8 cellular contexts compared by ENCODE assay signal in the genomic region with DNA sequence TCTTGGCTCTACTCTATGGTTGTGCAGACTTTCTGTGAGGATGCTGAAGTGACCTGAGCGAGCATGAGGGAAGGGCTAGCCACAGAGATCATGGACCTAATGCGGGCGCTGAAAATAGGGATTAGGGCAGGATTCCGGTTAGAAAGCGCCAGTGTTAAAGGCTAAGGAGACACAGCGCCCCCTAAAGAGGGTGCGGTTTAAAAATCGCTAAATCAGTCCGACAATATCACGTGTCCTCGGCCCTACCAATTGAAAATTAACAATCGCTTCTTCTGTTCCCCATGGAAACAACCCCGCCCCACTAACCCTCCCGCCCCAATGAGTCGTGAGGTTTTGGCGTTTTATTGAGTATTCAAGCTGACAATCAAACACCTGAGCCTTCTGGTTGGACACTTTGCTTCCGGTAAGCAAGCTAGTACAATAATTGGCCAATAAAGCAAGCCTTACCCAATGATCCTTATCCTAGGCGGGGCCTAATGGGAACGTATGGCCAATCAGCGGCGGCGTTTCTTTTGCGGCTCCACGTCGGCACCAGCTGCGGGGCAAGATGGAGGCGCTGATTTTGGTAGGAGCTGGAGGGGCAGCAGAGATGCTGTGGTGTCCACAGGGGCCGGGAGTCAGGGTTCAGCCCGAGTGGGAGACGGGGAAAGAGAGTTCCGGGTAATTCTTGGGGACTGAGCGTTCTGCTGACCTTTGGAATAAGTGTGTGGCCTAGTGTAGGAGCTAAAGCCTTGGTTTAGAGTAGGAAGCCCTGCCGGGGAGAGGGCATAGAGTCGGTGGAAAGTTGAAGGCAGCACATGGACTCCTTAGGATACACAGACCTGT. TPM values are rescaled to one million over a fixed set of nuclear protein-coding genes. Genes with fewer than 3 reads are reported as not detected.
DNase-seq lines count a peak whose midpoint lies in the region; ATAC-seq, FAIRE-seq and TF ChIP-seq lines count a peak whose summit lies in the region.

A gene with protein sequence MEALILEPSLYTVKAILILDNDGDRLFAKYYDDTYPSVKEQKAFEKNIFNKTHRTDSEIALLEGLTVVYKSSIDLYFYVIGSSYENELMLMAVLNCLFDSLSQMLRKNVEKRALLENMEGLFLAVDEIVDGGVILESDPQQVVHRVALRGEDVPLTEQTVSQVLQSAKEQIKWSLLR (plus strand): TSS at position 515 of the 825 bp plus-strand sequence. CDS start 33 bp downstream, at position 548.

- TF ChIP-seq EP300 in A549 (IDR thresholded peaks at IDR 0.05) (no peak), sigmoid colon (IDR thresholded peaks at IDR 0.05) (no peak)

- FAIRE-seq in A549 (lab: Jason Lieb, UNC) = peak; percentile 77
- FAIRE-seq in TTC549 (lab: Jason Lieb, UNC) = peak; percentile 95

- H3K27me3 ChIP-seq in body of pancreas = no peaks in the 10 kb centered on the region
- H3K27me3 ChIP-seq in sigmoid colon = no peaks in the 10 kb centered on the region

- CTCF ChIA-PET in A549 (lab: Yijun Ruan, JAX) = interaction anchor here (0.6 to 10.2 kb wide), 49 partner anchors 10 to 316 kb away, joined by 3 to 100 read pairs (median 5); a partner anchor contains a TSS

- H3K27ac ChIP-seq in A549 (peak within 1 kb of the TSS; percentile 85 to 91), body of pancreas (peak within 1 kb of the TSS; percentile 79 to 94 (median 90)), sigmoid colon (peak within 1 kb of the TSS; percentile 86 to 89 (median 88))

- peak within 1 kb of the TSS; percentile 72 for H3K4me2 ChIP-seq in A549

- H3K9me3 ChIP-seq in A549 = no peaks in the 10 kb centered on the region
- H3K9me3 ChIP-seq in body of pancreas = no peaks in the 10 kb centered on the region
- no peaks in the 10 kb centered on the region for H3K9me3 ChIP-seq in sigmoid colon

- WGBS in A549 (ENCODE audit: missing lambda C conversion rate) = 2% methylated on average over 34 of the region's 34 CpGs
- 1 to 2% methylated on average over 24 to 34 of the region's 34 CpGs for WGBS in body of pancreas, 2 donors
- WGBS in sigmoid colon, 2 donors = 1 to 2% methylated on average over 34 of the region's 34 CpGs

- ATAC-seq in A549 = peak; percentile 97 to 98
- ATAC-seq in HG03066 (IDR thresholded peaks at IDR 0.05; ENCODE audit: low read depth, unreplicated experiment) = peak; percentile 99
- peak; percentile 98 for ATAC-seq in body of pancreas

- DNase-seq in A549 (ENCODE audit: low read depth in 1 of 2, low spot score in 1 of 2) (peak; percentile 98 to 100), NCI-H2107 treated with DMSO at 0.1 percent for 48 hours (lab: John Stamatoyannopoulos, UW; ENCODE audit: unreplicated experiment) (peak; percentile 99), body of pancreas (peak; percentile 94 to 99 (median 96)), iPS DF 4.7 (ENCODE audit: extremely low read depth, low spot score) (peak; percentile 100), sigmoid colon (peak; percentile 98)

- intact Hi-C loops in body of pancreas (cut with DNase I) (no loop called here), sigmoid colon (cut with DNase I) (loop anchor here (2.0 kb wide), 2 partner anchors 34 to 44 kb away; a partner anchor contains a TSS)

- POLR2A ChIA-PET in A549 (lab: Yijun Ruan, JAX) = interaction anchor here (0.6 to 3.2 kb wide), 12 partner anchors 12 to 105 kb away, joined by 3 to 40 read pairs (median 5); a partner anchor contains a TSS

- peak; percentile 96 for TF ChIP-seq CTCF in A549 (IDR thresholded peaks at IDR 0.05)
- peak; percentile 56 to 91 (median 85) for TF ChIP-seq CTCF in body of pancreas (IDR thresholded peaks at IDR 0.05)
- TF ChIP-seq CTCF in sigmoid colon (IDR thresholded peaks at IDR 0.05) = peak; percentile 40 to 68 (median 56)

- H3K4me1 ChIP-seq in A549 (peaks cover 40% of the 10 kb centered on the region), body of pancreas (peaks cover 41% of the 10 kb centered on the region), sigmoid colon (peaks cover 0 to 43% (median 34%) of the 10 kb centered on the region in 4 donors)

- H3K36me3 ChIP-seq in body of pancreas (replicated peaks in 1 of 2; ENCODE audit: insufficient read depth in 1 of 2, low read depth in 2 of 2) = no peaks in the 10 kb centered on the region
- H3K36me3 ChIP-seq in sigmoid colon = peaks cover 0 to 9% (median 0%) of the 10 kb centered on the region in 4 donors

- H3K4me3 ChIP-seq in A549 (peak within 1 kb of the TSS; percentile 74), body of pancreas (peak within 1 kb of the TSS; percentile 69 to 71), sigmoid colon (peak within 1 kb of the TSS; percentile 63 to 83 (median 77))

- peak; percentile 79 to 81 for TF ChIP-seq RAD21 in A549 (conservative IDR thresholded peaks at IDR 0.05 in 1 of 2, IDR thresholded peaks at IDR 0.05 in 1 of 2)

- TF ChIP-seq POLR2A in A549 (IDR thresholded peaks at IDR 0.05; ENCODE audit: low read length) (peak; percentile 87), GM18526 (IDR thresholded peaks at IDR 0.05; ENCODE audit: extremely low read depth, insufficient read length) (peak; percentile 76), body of pancreas (IDR thresholded peaks at IDR 0.05) (peak; percentile 54 to 94 (median 93)), sigmoid colon (IDR thresholded peaks at IDR 0.05) (peak; percentile 60 to 76)

TF ChIP-seq in A549, 52 proteins besides CTCF, POLR2A, EP300 and RAD21 (continues in another document):
- TF ChIP-seq, protein P1, sequence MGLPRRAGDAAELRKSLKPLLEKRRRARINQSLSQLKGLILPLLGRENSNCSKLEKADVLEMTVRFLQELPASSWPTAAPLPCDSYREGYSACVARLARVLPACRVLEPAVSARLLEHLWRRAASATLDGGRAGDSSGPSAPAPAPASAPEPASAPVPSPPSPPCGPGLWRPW (IDR thresholded peaks at IDR 0.05) = no peak
- TF ChIP-seq KDM5A (IDR thresholded peaks at IDR 0.05) (peak; percentile 94), TP53 (CRISPR knock-in tag; IDR thresholded peaks at IDR 0.05) (peak; percentile 84; the same call in 1 of the 2 replicates), KDM1A (IDR thresholded peaks at IDR 0.05; ENCODE audit: low read depth) (no peak), HDAC2 (IDR thresholded peaks at IDR 0.05) (no peak), NR3C1 (IDR thresholded peaks at IDR 0.05) (no peak), RARB (CRISPR knock-in tag; IDR thresholded peaks at IDR 0.05) (no peak), RFX5 (IDR thresholded peaks at IDR 0.05) (peak; percentile 91), RNF2 (IDR thresholded peaks at IDR 0.05; ENCODE audit: borderline replicate concordance, low read depth) (no peak), CEBPB (IDR thresholded peaks at IDR 0.05) (no peak), HOXB5 (CRISPR knock-in tag; IDR thresholded peaks at IDR 0.05) (no peak), MAFK (IDR thresholded peaks at IDR 0.05; ENCODE audit: partially characterized antibody) (peak; percentile 6), PHF8 (IDR thresholded peaks at IDR 0.05; ENCODE audit: borderline replicate concordance, low read depth) (peak; percentile 98)
- TF ChIP-seq, protein P2, sequence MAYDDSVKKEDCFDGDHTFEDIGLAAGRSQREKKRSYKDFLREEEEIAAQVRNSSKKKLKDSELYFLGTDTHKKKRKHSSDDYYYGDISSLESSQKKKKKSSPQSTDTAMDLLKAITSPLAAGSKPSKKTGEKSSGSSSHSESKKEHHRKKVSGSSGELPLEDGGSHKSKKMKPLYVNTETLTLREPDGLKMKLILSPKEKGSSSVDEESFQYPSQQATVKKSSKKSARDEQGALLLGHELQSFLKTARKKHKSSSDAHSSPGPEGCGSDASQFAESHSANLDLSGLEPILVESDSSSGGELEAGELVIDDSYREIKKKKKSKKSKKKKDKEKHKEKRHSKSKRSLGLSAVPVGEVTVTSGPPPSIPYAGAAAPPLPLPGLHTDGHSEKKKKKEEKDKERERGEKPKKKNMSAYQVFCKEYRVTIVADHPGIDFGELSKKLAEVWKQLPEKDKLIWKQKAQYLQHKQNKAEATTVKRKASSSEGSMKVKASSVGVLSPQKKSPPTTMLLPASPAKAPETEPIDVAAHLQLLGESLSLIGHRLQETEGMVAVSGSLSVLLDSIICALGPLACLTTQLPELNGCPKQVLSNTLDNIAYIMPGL (CRISPR knock-in tag; IDR thresholded peaks at IDR 0.05; ENCODE audit: borderline replicate concordance) = peak; percentile 89; the same call in 1 of the 2 replicates
- TF ChIP-seq, protein P3, sequence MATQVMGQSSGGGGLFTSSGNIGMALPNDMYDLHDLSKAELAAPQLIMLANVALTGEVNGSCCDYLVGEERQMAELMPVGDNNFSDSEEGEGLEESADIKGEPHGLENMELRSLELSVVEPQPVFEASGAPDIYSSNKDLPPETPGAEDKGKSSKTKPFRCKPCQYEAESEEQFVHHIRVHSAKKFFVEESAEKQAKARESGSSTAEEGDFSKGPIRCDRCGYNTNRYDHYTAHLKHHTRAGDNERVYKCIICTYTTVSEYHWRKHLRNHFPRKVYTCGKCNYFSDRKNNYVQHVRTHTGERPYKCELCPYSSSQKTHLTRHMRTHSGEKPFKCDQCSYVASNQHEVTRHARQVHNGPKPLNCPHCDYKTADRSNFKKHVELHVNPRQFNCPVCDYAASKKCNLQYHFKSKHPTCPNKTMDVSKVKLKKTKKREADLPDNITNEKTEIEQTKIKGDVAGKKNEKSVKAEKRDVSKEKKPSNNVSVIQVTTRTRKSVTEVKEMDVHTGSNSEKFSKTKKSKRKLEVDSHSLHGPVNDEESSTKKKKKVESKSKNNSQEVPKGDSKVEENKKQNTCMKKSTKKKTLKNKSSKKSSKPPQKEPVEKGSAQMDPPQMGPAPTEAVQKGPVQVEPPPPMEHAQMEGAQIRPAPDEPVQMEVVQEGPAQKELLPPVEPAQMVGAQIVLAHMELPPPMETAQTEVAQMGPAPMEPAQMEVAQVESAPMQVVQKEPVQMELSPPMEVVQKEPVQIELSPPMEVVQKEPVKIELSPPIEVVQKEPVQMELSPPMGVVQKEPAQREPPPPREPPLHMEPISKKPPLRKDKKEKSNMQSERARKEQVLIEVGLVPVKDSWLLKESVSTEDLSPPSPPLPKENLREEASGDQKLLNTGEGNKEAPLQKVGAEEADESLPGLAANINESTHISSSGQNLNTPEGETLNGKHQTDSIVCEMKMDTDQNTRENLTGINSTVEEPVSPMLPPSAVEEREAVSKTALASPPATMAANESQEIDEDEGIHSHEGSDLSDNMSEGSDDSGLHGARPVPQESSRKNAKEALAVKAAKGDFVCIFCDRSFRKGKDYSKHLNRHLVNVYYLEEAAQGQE (IDR thresholded peaks at IDR 0.05) = no peak

RNA-seq across cellular contexts. Expression of the gene that starts here (rescaled TPM):
- polyA plus RNA-seq in A549 (2011; rRNA removed) (590 and 613 TPM in 2 replicates), A549 (2017; fragmentation: RNase III; extraction: RNeasy Plus Mini Kit Qiagen cat#74134 plus additional on column Dnase treatment) (300 to 339 TPM (median 304 TPM) in 3 replicates), sigmoid colon (100 to 1,000 TPM; 114 to 155 (median 147) TPM)
- polyA plus RNA-seq in A549 (2012; cell fraction: cytosol; rRNA removed) = 171 and 206 TPM in 2 replicates
- 62.3 and 114 TPM in 2 replicates for polyA plus RNA-seq in A549 (2012; cell fraction: nucleus; rRNA removed)
- polyA minus RNA-seq in A549 (2011; rRNA and poly(A)+ RNA removed) = 178 and 220 TPM in 2 replicates
- total RNA-seq in body of pancreas (10 to 100 TPM; 34.3 to 71.3 TPM), sigmoid colon (10 to 100 TPM; 39.6 to 74.2 (median 61.2) TPM)

Comparison
In these comparisons a context has a peak if more than half of its experiments do, and no peak if none do; other contexts are left out.
1. Peak in every context shown above with its lines: DNase-seq, ATAC-seq, H3K4me3 ChIP-seq and H3K27ac ChIP-seq.